Comparison of ENCODE assay signal across 1 cellular context in the genomic region with DNA sequence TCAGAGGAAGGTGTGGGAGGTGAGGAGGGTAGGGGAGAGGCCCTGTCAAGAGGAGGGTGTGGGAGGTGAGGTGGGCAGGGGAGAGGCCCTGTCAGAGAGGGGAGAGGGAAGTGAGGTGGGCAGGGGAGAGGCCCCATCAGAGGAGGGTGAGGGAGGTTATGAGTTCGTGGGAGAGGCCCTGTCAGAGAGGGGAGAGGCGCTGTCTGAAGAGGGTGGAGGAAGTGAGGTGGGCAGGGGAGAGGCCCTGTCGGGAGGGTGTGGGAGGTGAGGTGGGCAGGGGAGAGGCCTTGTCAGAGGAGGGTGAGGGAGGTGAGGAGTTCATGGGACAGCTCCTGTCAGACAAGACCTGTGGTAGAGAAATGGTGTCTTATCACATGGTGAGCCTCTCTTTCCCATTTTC.
TF ChIP-seq lines count a peak whose summit lies in the region.

No MANE protein-coding gene starts in this region.

TF ChIP-seq in H1, 55 proteins besides CTCF, POLR2A, EP300 and RAD21 (continued from another document):
- TF ChIP-seq CEBPB (IDR thresholded peaks at IDR 0.05; ENCODE audit: low read depth, low read length) (no peak), CHD2 (IDR thresholded peaks at IDR 0.05; ENCODE audit: low read length) (no peak), SUZ12 (IDR thresholded peaks at IDR 0.05; ENCODE audit: low read length) (no peak), SRF (IDR thresholded peaks at IDR 0.05; ENCODE audit: low read depth, low read length) (no peak), CHD1 (IDR thresholded peaks at IDR 0.05; ENCODE audit: low read depth, low read length) (no peak), KDM4A (IDR thresholded peaks at IDR 0.05; ENCODE audit: low read depth, low read length, severe bottlenecking) (no peak), TAF7 (optimal IDR thresholded peaks at IDR 0.05; ENCODE audit: borderline replicate concordance, low read depth, low read length) (no peak), SIN3A (conservative IDR thresholded peaks at IDR 0.05 in 1 of 2, IDR thresholded peaks at IDR 0.05 in 1 of 2; ENCODE audit: low read depth in 1 of 2, low read length in 2 of 2) (no peak), SP1 (IDR thresholded peaks at IDR 0.05; ENCODE audit: low read depth, low read length) (no peak), KDM1A (IDR thresholded peaks at IDR 0.05; ENCODE audit: borderline replicate concordance, low read length) (no peak), TBP (IDR thresholded peaks at IDR 0.05; ENCODE audit: low read depth, low read length) (no peak)
- TF ChIP-seq, protein P1, sequence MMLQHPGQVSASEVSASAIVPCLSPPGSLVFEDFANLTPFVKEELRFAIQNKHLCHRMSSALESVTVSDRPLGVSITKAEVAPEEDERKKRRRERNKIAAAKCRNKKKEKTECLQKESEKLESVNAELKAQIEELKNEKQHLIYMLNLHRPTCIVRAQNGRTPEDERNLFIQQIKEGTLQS (IDR thresholded peaks at IDR 0.05; ENCODE audit: insufficient read depth, low read depth, low read length) = no peak
- TF ChIP-seq, protein P2, sequence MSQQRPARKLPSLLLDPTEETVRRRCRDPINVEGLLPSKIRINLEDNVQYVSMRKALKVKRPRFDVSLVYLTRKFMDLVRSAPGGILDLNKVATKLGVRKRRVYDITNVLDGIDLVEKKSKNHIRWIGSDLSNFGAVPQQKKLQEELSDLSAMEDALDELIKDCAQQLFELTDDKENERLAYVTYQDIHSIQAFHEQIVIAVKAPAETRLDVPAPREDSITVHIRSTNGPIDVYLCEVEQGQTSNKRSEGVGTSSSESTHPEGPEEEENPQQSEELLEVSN (IDR thresholded peaks at IDR 0.05) = no peak
